In the genomic region with DNA sequence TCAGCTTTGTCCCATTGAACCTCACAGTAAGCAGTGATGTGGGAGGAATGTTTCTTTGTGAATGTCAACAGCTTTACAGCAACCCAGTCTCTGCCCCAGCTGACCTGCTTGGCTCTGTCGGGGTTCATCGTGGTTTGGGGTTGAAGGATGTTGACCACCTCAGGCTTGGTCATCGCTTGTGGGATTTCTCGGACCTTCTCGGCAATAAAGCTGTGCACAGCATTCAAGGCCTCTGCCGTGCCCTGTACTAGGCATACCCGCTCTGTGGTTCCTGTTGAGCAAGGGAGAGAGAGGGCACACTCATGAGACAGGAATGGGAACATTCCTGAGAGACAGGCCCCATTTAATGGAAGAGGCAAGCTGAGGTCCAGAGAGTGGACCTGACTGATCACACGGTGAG, we compare ENCODE assay signal across 16 cellular contexts. TPM values are rescaled to one million over a fixed set of nuclear protein-coding genes. Genes with fewer than 3 reads are reported as not detected.
DNase-seq lines count a peak whose midpoint lies in the region; FAIRE-seq and TF ChIP-seq lines count a peak whose summit lies in the region.
"Had no signal": no experiment of that assay in that cellular context is flagged by ENCODE, and none has a peak within 500 bp of the region (broad histone marks: within the 10 kb centered on the region; RNA-seq: fewer than 3 reads in every experiment).

No MANE protein-coding gene starts in this region.

- H2BK5ac ChIP-seq in H1 (ENCODE audit: low read depth, low read length) = no peak overlapping the region

- no peak overlapping the region for H2BK20ac ChIP-seq in H1 (ENCODE audit: low read length)

- TF ChIP-seq CTCF in SK-N-SH (IDR thresholded peaks at IDR 0.05) (no peak), H1 (IDR thresholded peaks at IDR 0.05; ENCODE audit: control extremely low read depth in 1 of 3, insufficient read depth in 1 of 3, low read depth in 1 of 3, low read length in 3 of 3) (no peak), parathyroid adenoma (IDR thresholded peaks at IDR 0.05) (no peak), HFFc6 (IDR thresholded peaks at IDR 0.05) (no peak), transverse colon (IDR thresholded peaks at IDR 0.05) (no peak)

- H2BK12ac ChIP-seq in H1 (ENCODE audit: low read depth, low read length) = peak overlapping the region; percentile 40; the same call in 1 of the 2 replicates

- H3K27ac ChIP-seq in SK-N-SH (ENCODE audit: low read depth in 2 of 2, low read length in 1 of 2) = peak overlapping the region; percentile 40 to 72
- peak overlapping the region; percentile 21; the same call in 1 of the 2 replicates for H3K27ac ChIP-seq in H1 (ENCODE audit: low read depth, low read length)
- H3K27ac ChIP-seq in parathyroid adenoma = no peak overlapping the region
- H3K27ac ChIP-seq in transverse colon = no peak overlapping the region
- H3K27ac ChIP-seq: 22Rv1 had no signal

- TF ChIP-seq POLR2A in H1 (IDR thresholded peaks at IDR 0.05; ENCODE audit: control extremely low read depth in 1 of 2, low read depth in 2 of 2, low read length in 2 of 2) = no peak; a peak in 1 of 3 replicates
- TF ChIP-seq POLR2A in transverse colon (IDR thresholded peaks at IDR 0.05) = no peak

- H3K56ac ChIP-seq in H1 (replicated peaks; ENCODE audit: insufficient read length, low read depth, low read length) = no peak overlapping the region

- POLR2A ChIA-PET in activated CD4-positive, alpha-beta memory T cell treated with anti-CD3 and anti-CD28 coated beads, Interleukin-2, amount 10 ng/mL, durations not matched to agents 7 days and 5 days (lab: Charles Lee) = interaction anchor here (0.9 to 1.4 kb wide), 3 partner anchors 14 to 41 kb away, joined by 3 read pairs; no protein-coding TSS in a partner anchor
- POLR2A ChIA-PET in activated CD4-positive, alpha-beta memory T cell treated with anti-CD3 and anti-CD28 coated beads for 36 hours (lab: Charles Lee) = no interaction called here
- POLR2A ChIA-PET in SK-N-SH (lab: Yijun Ruan, JAX) (interaction anchor here (1.2 to 1.6 kb wide), 2 partner anchors 20 to 51 kb away, joined by 6 to 7 read pairs; a partner anchor contains a TSS), H1 (lab: Charles Lee; ENCODE audit: partially characterized antibody) (interaction anchor here (1.4 to 3.5 kb wide), 3 partner anchors 22 to 51 kb away, joined by 4 to 18 read pairs (median 6); a partner anchor contains a TSS)

- no peaks in the 10 kb centered on the region for H3K9me3 ChIP-seq in SK-N-SH
- no peaks in the 10 kb centered on the region for H3K9me3 ChIP-seq in H1 (ENCODE audit: insufficient read depth in 2 of 2, low read depth in 1 of 2, low read length in 1 of 2)
- H3K9me3 ChIP-seq in parathyroid adenoma (ENCODE audit: control insufficient read depth, low read length) = no peaks in the 10 kb centered on the region
- H3K9me3 ChIP-seq in transverse colon = no peaks in the 10 kb centered on the region

- peaks cover 22% of the 10 kb centered on the region for H3K27me3 Mint-ChIP-seq in activated CD4-positive, alpha-beta memory T cell treated with anti-CD3 and anti-CD28 coated beads, Interleukin-2, amount 10 ng/mL, durations not matched to agents 7 days and 5 days
- peaks cover 31% of the 10 kb centered on the region for H3K27me3 Mint-ChIP-seq in activated CD4-positive, alpha-beta memory T cell treated with anti-CD3 and anti-CD28 coated beads for 36 hours
- peaks cover 13% of the 10 kb centered on the region for H3K27me3 Mint-ChIP-seq in HFFc6 (ENCODE audit: insufficient read depth)

- H3K27ac Mint-ChIP-seq in activated CD4-positive, alpha-beta memory T cell treated with anti-CD3 and anti-CD28 coated beads, Interleukin-2, amount 10 ng/mL, durations not matched to agents 7 days and 5 days = no peak overlapping the region
- no peak overlapping the region for H3K27ac Mint-ChIP-seq in activated CD4-positive, alpha-beta memory T cell treated with anti-CD3 and anti-CD28 coated beads for 36 hours
- H3K27ac Mint-ChIP-seq in HFFc6 = no peak overlapping the region

- H3K4me1 Mint-ChIP-seq in activated CD4-positive, alpha-beta memory T cell treated with anti-CD3 and anti-CD28 coated beads, Interleukin-2, amount 10 ng/mL, durations not matched to agents 7 days and 5 days = peaks cover 33% of the 10 kb centered on the region
- peaks cover 4% of the 10 kb centered on the region for H3K4me1 Mint-ChIP-seq in activated CD4-positive, alpha-beta memory T cell treated with anti-CD3 and anti-CD28 coated beads for 36 hours (ENCODE audit: low read depth)
- peaks cover 24% of the 10 kb centered on the region for H3K4me1 Mint-ChIP-seq in HFFc6 (ENCODE audit: low read depth)

- in situ Hi-C loops in transverse colon (cut with MboI; ENCODE audit: low pct_ligation_motif_present in 1 of 4, low pct_unique_long_range_greater_than_20kb in 1 of 4, low sequenced_read_pairs in 3 of 4) = no loop called here

- H2AK5ac ChIP-seq in H1 (ENCODE audit: low read depth, low read length) = no peak overlapping the region

- no peak for FAIRE-seq in H1 (lab: Jason Lieb, UNC)
- FAIRE-seq: GM19239 had no signal

- peaks cover 10% of the 10 kb centered on the region for H3K23me2 ChIP-seq in H1 (ENCODE audit: low read depth, low read length)

- H3F3A ChIP-seq in SK-N-SH (replicated peaks; ENCODE audit: insufficient read depth) = peaks cover 9% of the 10 kb centered on the region

- no peak overlapping the region for H3K18ac ChIP-seq in H1 (ENCODE audit: extremely low read depth, low read length)

- H4K91ac ChIP-seq in H1 (replicated peaks; ENCODE audit: insufficient read length, low read length) = no peak overlapping the region

- no peak overlapping the region for H3K23ac ChIP-seq in H1 (ENCODE audit: insufficient read length)

- no peak overlapping the region for H3K4ac ChIP-seq in H1 (replicated peaks; ENCODE audit: insufficient read length, low read depth, low read length)

- no peaks in the 10 kb centered on the region for H3K79me2 ChIP-seq in SK-N-SH (ENCODE audit: insufficient read depth)
- H3K79me2 ChIP-seq in H1 (ENCODE audit: control insufficient read depth in 1 of 2, insufficient read depth in 2 of 2, low read length in 2 of 2) = no peaks in the 10 kb centered on the region
- H3K79me2 ChIP-seq in parathyroid adenoma = no peaks in the 10 kb centered on the region

- H3K14ac ChIP-seq in H1 (ENCODE audit: insufficient read length) = no peak overlapping the region

- H2BK120ac ChIP-seq in H1 (replicated peaks; ENCODE audit: low read depth, low read length) = no peak overlapping the region

- H3K4me2 ChIP-seq in SK-N-SH (0 out of 2 replicates have a peak overlapping the region, but pooled peaks have one; percentile 34), H1 (ENCODE audit: insufficient read depth in 1 of 2, low read depth in 2 of 2, low read length in 2 of 2) (peak overlapping the region in 1 of 2 experiments; percentile 87; a peak in 1 of 4 replicates), parathyroid adenoma (ENCODE audit: low read length) (no peak overlapping the region)

- H3K79me1 ChIP-seq in H1 (ENCODE audit: low read depth, low read length) = no peaks in the 10 kb centered on the region

- H3K27me3 ChIP-seq in SK-N-SH (ENCODE audit: insufficient read depth) = no peaks in the 10 kb centered on the region
- no peaks in the 10 kb centered on the region for H3K27me3 ChIP-seq in H1 (replicated peaks in 1 of 4; ENCODE audit: control insufficient read depth in 3 of 4, extremely low read depth in 1 of 4, insufficient read depth in 3 of 4, low read length in 3 of 4)
- H3K27me3 ChIP-seq in parathyroid adenoma (ENCODE audit: control insufficient read depth, insufficient read depth, low read length) = no peaks in the 10 kb centered on the region
- H3K27me3 ChIP-seq in transverse colon = peaks cover 53% of the 10 kb centered on the region

- H3K9me3 Mint-ChIP-seq in activated CD4-positive, alpha-beta memory T cell treated with anti-CD3 and anti-CD28 coated beads, Interleukin-2, amount 10 ng/mL, durations not matched to agents 7 days and 5 days = no peaks in the 10 kb centered on the region
- peaks cover 3% of the 10 kb centered on the region for H3K9me3 Mint-ChIP-seq in activated CD4-positive, alpha-beta memory T cell treated with anti-CD3 and anti-CD28 coated beads for 36 hours
- no peaks in the 10 kb centered on the region for H3K9me3 Mint-ChIP-seq in HFFc6

- TF ChIP-seq RAD21 in SK-N-SH (IDR thresholded peaks at IDR 0.05; ENCODE audit: low read length) = no peak
- TF ChIP-seq RAD21 in H1 (IDR thresholded peaks at IDR 0.05 in 1 of 2, conservative IDR thresholded peaks at IDR 0.05 in 1 of 2; ENCODE audit: low read depth in 2 of 2, low read length in 2 of 2) = no peak

- no peak overlapping the region for H2BK15ac ChIP-seq in H1 (ENCODE audit: low read length)

- CTCF ChIA-PET in activated CD4-positive, alpha-beta memory T cell treated with anti-CD3 and anti-CD28 coated beads, Interleukin-2, amount 10 ng/mL, durations not matched to agents 7 days and 5 days (lab: Charles Lee) = interaction anchor here (0.9 kb wide), 1 partner anchor 10 kb away, joined by 3 read pairs; no protein-coding TSS in a partner anchor
- CTCF ChIA-PET in activated CD4-positive, alpha-beta memory T cell treated with anti-CD3 and anti-CD28 coated beads for 36 hours (lab: Charles Lee) = no interaction called here
- CTCF ChIA-PET in SK-N-SH (lab: Yijun Ruan, JAX) (interaction anchor here (0.7 to 1.2 kb wide), 3 partner anchors 23 to 75 kb away, joined by 3 to 4 read pairs (median 3); no protein-coding TSS in a partner anchor), H1 (lab: Charles Lee; ENCODE audit: partially characterized antibody) (interaction anchor here (1.2 to 2.2 kb wide), 4 partner anchors 14 to 41 kb away, joined by 3 to 7 read pairs (median 4); a partner anchor contains a TSS)

- H4K20me1 ChIP-seq in SK-N-SH (ENCODE audit: insufficient read depth) (no peaks in the 10 kb centered on the region), H1 (replicated peaks in 1 of 2; ENCODE audit: control insufficient read depth in 1 of 2, insufficient read depth in 2 of 2, low read length in 2 of 2) (peaks cover 2 to 4% of the 10 kb centered on the region in 2 experiments)

- TF ChIP-seq EP300 in SK-N-SH (IDR thresholded peaks at IDR 0.05; ENCODE audit: borderline replicate concordance in 1 of 2, low read depth in 1 of 2, low read length in 1 of 2) (no peak), H1 (IDR thresholded peaks at IDR 0.05; ENCODE audit: borderline replicate concordance in 1 of 2, low read depth in 2 of 2, low read length in 2 of 2) (no peak), transverse colon (IDR thresholded peaks at IDR 0.05; ENCODE audit: low read depth) (no peak)

- 0 out of 2 replicates have a peak overlapping the region, but pooled peaks have one; percentile 17 for H2AFZ ChIP-seq in SK-N-SH (ENCODE audit: low read depth)
- H2AFZ ChIP-seq in H1 (ENCODE audit: low read length) = 0 out of 2 replicates have a peak overlapping the region, but pooled peaks have one; percentile 93
- peak overlapping the region; percentile 87 for H2AFZ ChIP-seq in parathyroid adenoma

- 0 out of 2 replicates have a peak overlapping the region, but pooled peaks have one; percentile 7 for H4K8ac ChIP-seq in H1 (ENCODE audit: extremely low read depth, insufficient read depth, low read length)

- H3K4me3 ChIP-seq in SK-N-SH (ENCODE audit: low read depth in 2 of 2, low read length in 1 of 2) = no peak overlapping the region
- peak overlapping the region in 2 of 4 experiments; percentile 69 to 73; a peak in 4 of 8 replicates for H3K4me3 ChIP-seq in H1 (ENCODE audit: extremely low read depth in 1 of 4, insufficient read depth in 2 of 4, low read depth in 3 of 4, low read length in 4 of 4)
- no peak overlapping the region for H3K4me3 ChIP-seq in parathyroid adenoma (ENCODE audit: low read depth, low read length)
- H3K4me3 ChIP-seq in transverse colon = no peak overlapping the region

- DNase-seq in activated CD4-positive, alpha-beta memory T cell treated with anti-CD3 and anti-CD28 coated beads, Interleukin-2, amount 10 ng/mL, durations not matched to agents 7 days and 5 days = no peak
- no peak for DNase-seq in activated CD4-positive, alpha-beta memory T cell treated with anti-CD3 and anti-CD28 coated beads for 36 hours
- DNase-seq in SK-N-SH = no peak
- DNase-seq in H1 (ENCODE audit: low read depth in 1 of 2, low spot score in 2 of 2) = no peak
- no peak for DNase-seq in HFFc6
- DNase-seq in transverse colon = no peak
- no peak for DNase-seq in anterior cingulate cortex (lab: John Stamatoyannopoulos, UW)
- DNase-seq: NCI-H1092, NCI-H2107 had no signal

- no peaks in the 10 kb centered on the region for H3K36me3 Mint-ChIP-seq in activated CD4-positive, alpha-beta memory T cell treated with anti-CD3 and anti-CD28 coated beads, Interleukin-2, amount 10 ng/mL, durations not matched to agents 7 days and 5 days (ENCODE audit: low read depth)
- no peaks in the 10 kb centered on the region for H3K36me3 Mint-ChIP-seq in activated CD4-positive, alpha-beta memory T cell treated with anti-CD3 and anti-CD28 coated beads for 36 hours
- no peaks in the 10 kb centered on the region for H3K36me3 Mint-ChIP-seq in HFFc6 (ENCODE audit: low read depth)

- H3K4me3 Mint-ChIP-seq in activated CD4-positive, alpha-beta memory T cell treated with anti-CD3 and anti-CD28 coated beads, Interleukin-2, amount 10 ng/mL, durations not matched to agents 7 days and 5 days = peak overlapping the region; percentile 66
- H3K4me3 Mint-ChIP-seq in activated CD4-positive, alpha-beta memory T cell treated with anti-CD3 and anti-CD28 coated beads for 36 hours = no peak overlapping the region
- no peak overlapping the region for H3K4me3 Mint-ChIP-seq in HFFc6

- H3K4me1 ChIP-seq in SK-N-SH (ENCODE audit: control insufficient read depth in 1 of 2, insufficient read depth in 2 of 2, low read depth in 1 of 2, low read length in 1 of 2) (peaks cover 12 to 22% of the 10 kb centered on the region in 2 experiments; a peak in 3 of 4 replicates), H1 (replicated peaks in 1 of 4; ENCODE audit: control insufficient read depth in 3 of 4, insufficient read depth in 4 of 4, low read length in 3 of 4) (peaks cover 0 to 3% (median 0%) of the 10 kb centered on the region in 4 experiments; a peak in 3 of 7 replicates), parathyroid adenoma (peaks cover 8% of the 10 kb centered on the region), transverse colon (peaks cover 0 to 7% (median 0%) of the 10 kb centered on the region in 4 donors)

- H3K36me3 ChIP-seq in SK-N-SH (replicated peaks in 1 of 2; ENCODE audit: control insufficient read depth in 1 of 2, insufficient read depth in 2 of 2, low read length in 1 of 2) (peaks cover 5 to 14% of the 10 kb centered on the region in 2 experiments), H1 (ENCODE audit: control insufficient read depth in 2 of 4, insufficient read depth in 4 of 4, low read length in 3 of 4) (peaks cover 0 to 5% (median 3%) of the 10 kb centered on the region in 4 experiments; a peak in 3 of 8 replicates), parathyroid adenoma (ENCODE audit: control insufficient read depth, insufficient read depth, low read length) (no peaks in the 10 kb centered on the region), transverse colon (no peaks in the 10 kb centered on the region)

- H3K9ac ChIP-seq in SK-N-SH = no peak overlapping the region
- H3K9ac ChIP-seq in H1 (replicated peaks in 1 of 4; ENCODE audit: extremely low read depth in 1 of 4, low read depth in 3 of 4, low read length in 3 of 4) = peak overlapping the region in 1 of 4 experiments; percentile 47; a peak in 1 of 7 replicates
- no peak overlapping the region for H3K9ac ChIP-seq in parathyroid adenoma

- H4K5ac ChIP-seq in H1 (ENCODE audit: insufficient read length, low read depth, low read length) = no peak overlapping the region

- intact Hi-C loops in activated CD4-positive, alpha-beta memory T cell treated with anti-CD3 and anti-CD28 coated beads for 36 hours (cut with micrococcal nuclease) = no loop called here
- intact Hi-C loops in transverse colon (cut with DNase I; ENCODE audit: low total_unique reads) = no loop called here

- 73% methylated on average over 7 of the region's 8 CpGs for WGBS in SK-N-SH (ENCODE audit: low lambda C conversion rate)
- WGBS in H1 (ENCODE audit: extremely low coverage in 1 of 2, insufficient coverage in 1 of 2, insufficient read length in 1 of 2, insufficient replicate concordance in 2 of 2, low coverage in 1 of 2, low lambda C conversion rate in 2 of 2, missing lambda C conversion rate in 1 of 2), 2 experiments = 87% methylated on average over 8 of the region's 8 CpGs; no CpG with 5 or more reads in 1 of the 2 experiments
- 94% methylated on average over 8 of the region's 8 CpGs; no CpG with 5 or more reads in 1 of the 2 donors for WGBS in transverse colon (ENCODE audit: low coverage in 1 of 2), 2 donors

- no peaks in the 10 kb centered on the region for H3K9me2 ChIP-seq in SK-N-SH

RNA-seq across cellular contexts. Expression of a gene that starts 20.0 kb away (rescaled TPM):
- under 1 TPM; 0.15 to 0.30 TPM for total RNA-seq in activated CD4-positive, alpha-beta memory T cell treated with anti-CD3 and anti-CD28 coated beads, Interleukin-2, amount 10 ng/mL, durations not matched to agents 7 days and 5 days
- not detected for total RNA-seq in activated CD4-positive, alpha-beta memory T cell treated with anti-CD3 and anti-CD28 coated beads for 36 hours
- 1.3 and 1.9 TPM in 2 replicates for polyA plus RNA-seq in SK-N-SH (2012; rRNA removed)
- 1.7 and 2.1 TPM in 2 replicates for polyA plus RNA-seq in SK-N-SH (2012; cell fraction: cytosol; rRNA removed)
- 3.6 and 4.1 TPM in 2 replicates for polyA plus RNA-seq in SK-N-SH (2012; cell fraction: nucleus; rRNA removed)
- total RNA-seq in H1 (2021; fragmentation: NEBNext Ultra II Directional; extraction: Animal tissue kit (Norgen Biotek cat#: 25700)) = 22.7 and 24.6 TPM in 2 replicates
- 3.2 and 4.5 TPM in 2 replicates for polyA plus RNA-seq in H1 (2011; rRNA removed)
- polyA plus RNA-seq in H1 (2011; cell fraction: cytosol; rRNA removed) = 2.7 TPM
- polyA plus RNA-seq in H1 (2011; cell fraction: nucleus; rRNA removed) = 4.4 TPM
- 11.1 to 12.7 TPM (median 11.8 TPM) in 4 replicates for polyA plus RNA-seq in H1 (2012, experiment 1 of 2)
- 10.4 TPM for polyA plus RNA-seq in H1 (2012, experiment 2 of 2)
- polyA plus RNA-seq in H1 (2013, experiment 1 of 2) = 8.0 TPM
- polyA plus RNA-seq in H1 (2013, experiment 2 of 2) = 7.7 TPM
- polyA minus RNA-seq in H1 (2011; rRNA and poly(A)+ RNA removed) = 6.2 and 7.1 TPM in 2 replicates
- 10.1 TPM for polyA minus RNA-seq in H1 (2011; cell fraction: cytosol; rRNA and poly(A)+ RNA removed)
- polyA minus RNA-seq in H1 (2011; cell fraction: nucleus; rRNA and poly(A)+ RNA removed) = 4.7 TPM
- total RNA-seq in HFFc6 (2021; fragmentation: NEBNext Ultra II Directional; extraction: Animal tissue kit (Norgen Biotek cat#: 25700)) = under 1 TPM in 4 of 6 experiments, not detected in 2; 0.03 to 0.14 (median 0.10) TPM
- total RNA-seq in transverse colon = 1 to 10 TPM in 1 of 4 donors, under 1 TPM in 2, not detected in 1; 0.41 to 2.2 (median 1.00) TPM

RNA-seq across cellular contexts. Expression of a gene that starts 39.1 kb away (rescaled TPM):
- total RNA-seq in activated CD4-positive, alpha-beta memory T cell treated with anti-CD3 and anti-CD28 coated beads, Interleukin-2, amount 10 ng/mL, durations not matched to agents 7 days and 5 days = not detected
- not detected for total RNA-seq in activated CD4-positive, alpha-beta memory T cell treated with anti-CD3 and anti-CD28 coated beads for 36 hours
- polyA plus RNA-seq in SK-N-SH (2012; rRNA removed) (not detected in 2 replicates), H1 (2011; rRNA removed) (0.20 and 0.24 TPM in 2 replicates)
- polyA plus RNA-seq in SK-N-SH (2012; cell fraction: cytosol; rRNA removed) = not detected in 2 replicates
- polyA plus RNA-seq in SK-N-SH (2012; cell fraction: nucleus; rRNA removed) = not detected in 2 replicates
- not detected in 2 replicates for total RNA-seq in H1 (2021; fragmentation: NEBNext Ultra II Directional; extraction: Animal tissue kit (Norgen Biotek cat#: 25700))
- 0.09 TPM for polyA plus RNA-seq in H1 (2011; cell fraction: cytosol; rRNA removed)
- 0.56 TPM for polyA plus RNA-seq in H1 (2011; cell fraction: nucleus; rRNA removed)
- polyA plus RNA-seq in H1 (2012, experiment 1 of 2) = 0.13 to 0.17 TPM in 2 of 4 replicates, not detected in the others
- not detected for polyA plus RNA-seq in H1 (2012, experiment 2 of 2)
- 0.10 TPM for polyA plus RNA-seq in H1 (2013, experiment 1 of 2)
- 0.06 TPM for polyA plus RNA-seq in H1 (2013, experiment 2 of 2)
- not detected in 2 replicates for polyA minus RNA-seq in H1 (2011; rRNA and poly(A)+ RNA removed)
- polyA minus RNA-seq in H1 (2011; cell fraction: cytosol; rRNA and poly(A)+ RNA removed) = not detected
- not detected for polyA minus RNA-seq in H1 (2011; cell fraction: nucleus; rRNA and poly(A)+ RNA removed)
- not detected for total RNA-seq in HFFc6 (2021; fragmentation: NEBNext Ultra II Directional; extraction: Animal tissue kit (Norgen Biotek cat#: 25700))
- total RNA-seq in transverse colon = not detected
- total RNA-seq: dermis microvascular lymphatic vessel endothelial cell, left lobe of liver, progenitor cell of endocrine pancreas, urinary bladder had no signal
- polyA plus RNA-seq: urinary bladder had no signal

RNA-seq across cellular contexts. Expression of a gene that starts 41.6 kb away (rescaled TPM):
- 10 to 100 TPM; 24.3 to 24.7 TPM for total RNA-seq in activated CD4-positive, alpha-beta memory T cell treated with anti-CD3 and anti-CD28 coated beads, Interleukin-2, amount 10 ng/mL, durations not matched to agents 7 days and 5 days
- total RNA-seq in activated CD4-positive, alpha-beta memory T cell treated with anti-CD3 and anti-CD28 coated beads for 36 hours = 10 to 100 TPM; 28.4 to 30.5 TPM
- polyA plus RNA-seq in SK-N-SH (2012; rRNA removed) (6.8 and 7.6 TPM in 2 replicates), H1 (2011; rRNA removed) (7.8 and 11.5 TPM in 2 replicates)
- 2.4 and 4.4 TPM in 2 replicates for polyA plus RNA-seq in SK-N-SH (2012; cell fraction: cytosol; rRNA removed)
- 17.0 and 20.6 TPM in 2 replicates for polyA plus RNA-seq in SK-N-SH (2012; cell fraction: nucleus; rRNA removed)
- 16.1 and 17.4 TPM in 2 replicates for total RNA-seq in H1 (2021; fragmentation: NEBNext Ultra II Directional; extraction: Animal tissue kit (Norgen Biotek cat#: 25700))
- polyA plus RNA-seq in H1 (2011; cell fraction: cytosol; rRNA removed) = 10.1 TPM
- polyA plus RNA-seq in H1 (2011; cell fraction: nucleus; rRNA removed) = 28.3 TPM
- 8.6 to 11.4 TPM (median 10.5 TPM) in 4 replicates for polyA plus RNA-seq in H1 (2012, experiment 1 of 2)
- 7.5 TPM for polyA plus RNA-seq in H1 (2012, experiment 2 of 2)
- 7.2 TPM for polyA plus RNA-seq in H1 (2013, experiment 1 of 2)
- 7.1 TPM for polyA plus RNA-seq in H1 (2013, experiment 2 of 2)
- 4.9 and 6.1 TPM in 2 replicates for polyA minus RNA-seq in H1 (2011; rRNA and poly(A)+ RNA removed)
- 11.1 TPM for polyA minus RNA-seq in H1 (2011; cell fraction: cytosol; rRNA and poly(A)+ RNA removed)
- 36.0 TPM for polyA minus RNA-seq in H1 (2011; cell fraction: nucleus; rRNA and poly(A)+ RNA removed)
- total RNA-seq in HFFc6 (2021; fragmentation: NEBNext Ultra II Directional; extraction: Animal tissue kit (Norgen Biotek cat#: 25700)) = 10 to 100 TPM in 3 of 6 experiments, 1 to 10 TPM in 3; 8.6 to 13.1 (median 11.0) TPM
- total RNA-seq in transverse colon = 10 to 100 TPM in 2 of 4 donors, 1 to 10 TPM in 2; 7.8 to 18.7 (median 10.6) TPM

RNA-seq across cellular contexts. Expression of a gene that starts 51.3 kb away (rescaled TPM):
- total RNA-seq in activated CD4-positive, alpha-beta memory T cell treated with anti-CD3 and anti-CD28 coated beads, Interleukin-2, amount 10 ng/mL, durations not matched to agents 7 days and 5 days = 10 to 100 TPM; 12.5 to 12.9 TPM
- total RNA-seq in activated CD4-positive, alpha-beta memory T cell treated with anti-CD3 and anti-CD28 coated beads for 36 hours = 1 to 10 TPM; 6.8 to 6.9 TPM
- polyA plus RNA-seq in SK-N-SH (2012; rRNA removed) (2.8 and 5.1 TPM in 2 replicates), H1 (2011; rRNA removed) (3.2 and 5.8 TPM in 2 replicates)
- polyA plus RNA-seq in SK-N-SH (2012; cell fraction: cytosol; rRNA removed) = 3.2 and 4.8 TPM in 2 replicates
- 11.0 and 16.2 TPM in 2 replicates for polyA plus RNA-seq in SK-N-SH (2012; cell fraction: nucleus; rRNA removed)
- total RNA-seq in H1 (2021; fragmentation: NEBNext Ultra II Directional; extraction: Animal tissue kit (Norgen Biotek cat#: 25700)) = 11.1 and 12.6 TPM in 2 replicates
- polyA plus RNA-seq in H1 (2011; cell fraction: cytosol; rRNA removed) = 2.2 TPM
- 6.4 TPM for polyA plus RNA-seq in H1 (2011; cell fraction: nucleus; rRNA removed)
- 7.3 to 9.2 TPM (median 8.6 TPM) in 4 replicates for polyA plus RNA-seq in H1 (2012, experiment 1 of 2)
- polyA plus RNA-seq in H1 (2012, experiment 2 of 2) = 5.3 TPM
- 10.5 TPM for polyA plus RNA-seq in H1 (2013, experiment 1 of 2)
- 10.1 TPM for polyA plus RNA-seq in H1 (2013, experiment 2 of 2)
- polyA minus RNA-seq in H1 (2011; rRNA and poly(A)+ RNA removed) = 0.54 and 0.79 TPM in 2 replicates
- 2.7 TPM for polyA minus RNA-seq in H1 (2011; cell fraction: cytosol; rRNA and poly(A)+ RNA removed)
- 1.6 TPM for polyA minus RNA-seq in H1 (2011; cell fraction: nucleus; rRNA and poly(A)+ RNA removed)
- total RNA-seq in HFFc6 (2021; fragmentation: NEBNext Ultra II Directional; extraction: Animal tissue kit (Norgen Biotek cat#: 25700)) = 10 to 100 TPM; 10.2 to 11.2 (median 10.5) TPM
- 10 to 100 TPM in 2 of 4 donors, 1 to 10 TPM in 2; 5.5 to 26.9 (median 8.9) TPM for total RNA-seq in transverse colon

Comparison
In these comparisons a context has a peak if more than half of its experiments do, and no peak if none do; other contexts are left out.
1. H2AFZ ChIP-seq: peak in every context shown above with its lines; median percentile 93 in H1; 87 in parathyroid adenoma; 17 in SK-N-SH.
2. H3K27ac ChIP-seq: peak in SK-N-SH (2 of 2) and H1 (single experiment); none in parathyroid adenoma (single experiment) and transverse colon (0 of 4).